Comparison of ENCODE assay signal across 7 cellular contexts in genomic region chr3:124034016-124034808, GRCh38. TPM values are rescaled to one million over a fixed set of nuclear protein-coding genes. Genes with fewer than 3 reads are reported as not detected.
DNase-seq lines count a peak whose midpoint lies in the region; ATAC-seq, FAIRE-seq and TF ChIP-seq lines count a peak whose summit lies in the region.

No MANE protein-coding gene starts in this region.

- H3K27me3 ChIP-seq in aorta (ENCODE audit: control insufficient read depth in 1 of 2, insufficient read depth in 2 of 2, low read length in 1 of 2), result no peaks in the 10 kb centered on the region

- H3K4me1 Mint-ChIP-seq in T-helper 17 cell (peaks cover 12% of the 10 kb centered on the region), naive B cell (peaks cover 6 to 14% (median 14%) of the 10 kb centered on the region in 3 donors)

- no peak for FAIRE-seq in GM19239 (lab: Jason Lieb, UNC)

- peaks cover 10% of the 10 kb centered on the region for H3K36me3 Mint-ChIP-seq in T-helper 17 cell (ENCODE audit: low read depth)
- peaks cover 0 to 8% of the 10 kb centered on the region in 2 donors for H3K36me3 Mint-ChIP-seq in naive B cell

- H3K4me1 ChIP-seq in aorta (ENCODE audit: control insufficient read depth in 1 of 2, insufficient read depth in 2 of 2, low read length in 2 of 2), result peaks cover 0 to 5% of the 10 kb centered on the region in 2 donors

- intact Hi-C loops in aorta (cut with DNase I), result loop anchor here (1.0 to 5.0 kb wide), 3 partner anchors 44 to 248 kb away; no protein-coding TSS in a partner anchor

- no peaks in the 10 kb centered on the region for H3K9me3 ChIP-seq in T-helper 17 cell (ENCODE audit: control insufficient read depth, low read length, poor library complexity, severe bottlenecking)
- no peaks in the 10 kb centered on the region for H3K9me3 ChIP-seq in aorta (ENCODE audit: control insufficient read depth, low read length)

- WGBS in aorta, 2 donors, result 1% methylated on average over 34 to 46 of the region's 46 CpGs

- H3K36me3 ChIP-seq in aorta (ENCODE audit: control insufficient read depth in 1 of 2, insufficient read depth in 2 of 2, low read length in 1 of 2), result no peaks in the 10 kb centered on the region

- peak; percentile 17 for DNase-seq in H4 (ENCODE audit: low spot score)
- DNase-seq in T-helper 17 cell, result peak in 1 of 3 donors; percentile 7
- no peak for DNase-seq in epithelial cell of proximal tubule (ENCODE audit: low read depth)
- no peak for DNase-seq in naive B cell
- DNase-seq in aorta, result peak; percentile 61 to 80
- DNase-seq in GM19239 (ENCODE audit: insufficient read length, low spot score), result no peak

- TF ChIP-seq CTCF in epithelial cell of proximal tubule (conservative IDR thresholded peaks at IDR 0.05; ENCODE audit: low read depth, low read length), result no peak

- peaks cover 0 to 5% (median 3%) of the 10 kb centered on the region in 7 donors for H3K9me3 Mint-ChIP-seq in naive B cell

- H3K27me3 Mint-ChIP-seq in T-helper 17 cell (peaks cover 43% of the 10 kb centered on the region), naive B cell (peaks cover 24 to 55% (median 30%) of the 10 kb centered on the region in 3 donors)

- H3K27ac Mint-ChIP-seq in T-helper 17 cell, result no peak overlapping the region
- H3K27ac Mint-ChIP-seq in naive B cell, result no peak overlapping the region

- peak overlapping the region; percentile 80 for H3K4me3 Mint-ChIP-seq in T-helper 17 cell
- peak overlapping the region; percentile 69 to 89 (median 77) for H3K4me3 Mint-ChIP-seq in naive B cell

- no peak for ATAC-seq in T-helper 17 cell
- peak; percentile 7 to 28 for ATAC-seq in naive B cell (ENCODE audit: low read depth in 2 of 2)
- ATAC-seq in aorta (ENCODE audit: low FRiP score), result peak; percentile 49
- no peak for ATAC-seq in HG02938 (IDR thresholded peaks at IDR 0.05; ENCODE audit: unreplicated experiment)

- H3K4me3 ChIP-seq in epithelial cell of proximal tubule (ENCODE audit: low read depth, low read length), result peak overlapping the region; percentile 74
- H3K4me3 ChIP-seq in aorta (ENCODE audit: low read length in 2 of 2), result peak overlapping the region; percentile 93 to 99

- peak overlapping the region; percentile 85 to 88 for H3K27ac ChIP-seq in aorta (ENCODE audit: low read depth in 1 of 2, low read length in 2 of 2)

RNA-seq across cellular contexts. Expression of gene KALRN, which starts 1.0 kb away (rescaled TPM):
- 8.1 and 21.7 TPM in 2 replicates for total RNA-seq in H4 (2014; rRNA removed; shearing (Covaris generic))
- total RNA-seq in T-helper 17 cell (1 to 10 TPM; 4.9 to 5.9 TPM), epithelial cell of proximal tubule (4.1 and 9.2 TPM in 2 replicates), aorta (100 to 1,000 TPM; 257 to 436 TPM)
- polyA plus RNA-seq in naive B cell (ENCODE audit: low read depth in 6 of 6) (under 1 TPM in 3 of 6 donors, not detected in 3; 0.26 to 0.57 (median 0.47) TPM), aorta (10 to 100 TPM; 32.6 to 46.4 TPM)

RNA-seq across cellular contexts. Expression of gene ROPN1, which starts 42.3 kb away (rescaled TPM):
- total RNA-seq in H4 (2014; rRNA removed; shearing (Covaris generic)), result not detected in 2 replicates
- not detected for total RNA-seq in T-helper 17 cell
- not detected in 2 replicates for total RNA-seq in epithelial cell of proximal tubule
- not detected for polyA plus RNA-seq in naive B cell (ENCODE audit: low read depth in 6 of 6)
- total RNA-seq in aorta, result not detected
- polyA plus RNA-seq in aorta, result not detected

Comparison
In these comparisons a context has a peak if more than half of its experiments do, and no peak if none do; other contexts are left out.
1. DNase-seq: peak in H4 (single experiment) and aorta (2 of 2); none in epithelial cell of proximal tubule (single experiment), naive B cell (single experiment) and GM19239 (single experiment).
2. ATAC-seq: peak in naive B cell (2 of 2) and aorta (single experiment); none in T-helper 17 cell (single experiment) and HG02938 (single experiment).
3. RNA of gene KALRN, which starts 1.0 kb away (total RNA-seq): 257 to 436 TPM in aorta; 4.1 to 9.2 TPM in epithelial cell of proximal tubule, 8.1 to 21.7 TPM in H4 and 4.9 to 5.9 TPM in T-helper 17 cell; every median in the first group is over 10 times any median in the second.